ENCODE assay signal across 1 cellular context in the genomic region with DNA sequence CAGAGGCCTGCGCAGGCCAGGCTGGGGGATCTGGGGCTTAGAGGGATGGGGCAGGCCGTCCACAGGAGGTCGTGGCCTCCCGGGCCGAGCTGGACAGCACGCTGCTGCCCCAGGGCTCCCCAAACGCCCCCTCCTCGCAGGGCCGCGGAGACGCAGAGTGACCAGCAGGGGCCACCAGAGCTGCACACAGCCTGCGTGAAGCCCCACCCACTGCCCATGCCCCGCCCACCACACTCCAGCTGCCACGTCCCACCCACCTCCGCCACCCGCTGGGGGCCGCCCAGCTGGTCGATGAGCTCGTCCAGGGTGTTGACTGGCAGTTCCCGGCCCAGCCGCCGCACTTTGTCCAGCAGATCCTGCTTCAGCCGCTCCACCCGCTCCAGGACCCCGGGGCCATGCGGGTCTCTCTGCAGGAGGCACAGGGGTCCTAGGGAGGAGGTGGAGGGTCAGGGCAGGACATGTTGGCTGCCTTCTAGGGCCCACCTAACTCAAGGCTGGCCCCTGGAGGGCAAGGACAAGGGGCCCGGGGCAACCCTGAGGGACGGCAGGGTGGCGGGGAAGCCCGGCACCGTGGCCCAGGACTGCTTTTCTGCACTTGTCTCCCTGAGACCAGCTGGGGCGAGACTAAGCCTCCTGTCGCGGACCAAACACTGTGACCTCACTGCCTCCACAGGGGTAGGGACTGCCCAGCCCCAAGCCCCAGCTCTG.
TF ChIP-seq lines count a peak whose summit lies in the region.

No MANE protein-coding gene starts in this region.

TF ChIP-seq in HepG2, 621 proteins besides CTCF, POLR2A, EP300 and RAD21 (continued from another document and continues in another):
- TF ChIP-seq TOPORS (CRISPR knock-in tag; IDR thresholded peaks at IDR 0.05) (peak; percentile 60; the same call in 1 of the 2 replicates), TEAD3 (CRISPR knock-in tag; optimal IDR thresholded peaks at IDR 0.05; ENCODE audit: borderline replicate concordance) (peak; percentile 65), GABPB1 (CRISPR knock-in tag; IDR thresholded peaks at IDR 0.05) (peak; percentile 77), TCF7 (IDR thresholded peaks at IDR 0.05; ENCODE audit: low read depth) (no peak), THAP11 (CRISPR knock-in tag; IDR thresholded peaks at IDR 0.05) (peak; percentile 77), ZNF790 (CRISPR knock-in tag; IDR thresholded peaks at IDR 0.05; ENCODE audit: borderline replicate concordance) (no peak), NBN (conservative IDR thresholded peaks at IDR 0.05) (no peak), MTF1 (CRISPR knock-in tag; IDR thresholded peaks at IDR 0.05) (no peak), MAFG (CRISPR knock-in tag; IDR thresholded peaks at IDR 0.05) (no peak), RFX3 (CRISPR knock-in tag; IDR thresholded peaks at IDR 0.05) (no peak), ZNF251 (CRISPR knock-in tag; IDR thresholded peaks at IDR 0.05) (no peak), NR2F2 (IDR thresholded peaks at IDR 0.05; ENCODE audit: borderline replicate concordance, low read depth) (no peak), ZNF775 (CRISPR knock-in tag; IDR thresholded peaks at IDR 0.05; ENCODE audit: borderline replicate concordance) (no peak), ZBTB38 (CRISPR knock-in tag; IDR thresholded peaks at IDR 0.05) (peak; percentile 80), PRPF4 (IDR thresholded peaks at IDR 0.05; ENCODE audit: low read depth, low read length, poor library complexity, severe bottlenecking) (no peak), ZNF326 (CRISPR knock-in tag; IDR thresholded peaks at IDR 0.05; ENCODE audit: borderline replicate concordance) (no peak), NKX3-1 (CRISPR knock-in tag; IDR thresholded peaks at IDR 0.05) (no peak), THYN1 (CRISPR knock-in tag; IDR thresholded peaks at IDR 0.05; ENCODE audit: borderline replicate concordance, low read depth) (no peak), KLF12 (CRISPR knock-in tag; IDR thresholded peaks at IDR 0.05; ENCODE audit: borderline replicate concordance) (peak; percentile 57; the same call in 1 of the 2 replicates), ZNF331 (CRISPR knock-in tag; IDR thresholded peaks at IDR 0.05) (peak; percentile 68; the same call in 1 of the 2 replicates), GATAD2A (CRISPR knock-in tag; IDR thresholded peaks at IDR 0.05) (peak; percentile 70), MATR3 (CRISPR knock-in tag; IDR thresholded peaks at IDR 0.05) (no peak), MEIS1 (CRISPR knock-in tag; IDR thresholded peaks at IDR 0.05; ENCODE audit: borderline replicate concordance) (peak; percentile 93; the same call in 1 of the 2 replicates), ESRRA (CRISPR knock-in tag; IDR thresholded peaks at IDR 0.05; ENCODE audit: low read depth) (peak; percentile 72), ZNF552 (CRISPR knock-in tag; IDR thresholded peaks at IDR 0.05; ENCODE audit: borderline replicate concordance) (no peak), SKI (IDR thresholded peaks at IDR 0.05; ENCODE audit: partially characterized antibody) (no peak), ZNF484 (CRISPR knock-in tag; IDR thresholded peaks at IDR 0.05; ENCODE audit: borderline replicate concordance, low read depth) (no peak)
- TF ChIP-seq, protein P1, sequence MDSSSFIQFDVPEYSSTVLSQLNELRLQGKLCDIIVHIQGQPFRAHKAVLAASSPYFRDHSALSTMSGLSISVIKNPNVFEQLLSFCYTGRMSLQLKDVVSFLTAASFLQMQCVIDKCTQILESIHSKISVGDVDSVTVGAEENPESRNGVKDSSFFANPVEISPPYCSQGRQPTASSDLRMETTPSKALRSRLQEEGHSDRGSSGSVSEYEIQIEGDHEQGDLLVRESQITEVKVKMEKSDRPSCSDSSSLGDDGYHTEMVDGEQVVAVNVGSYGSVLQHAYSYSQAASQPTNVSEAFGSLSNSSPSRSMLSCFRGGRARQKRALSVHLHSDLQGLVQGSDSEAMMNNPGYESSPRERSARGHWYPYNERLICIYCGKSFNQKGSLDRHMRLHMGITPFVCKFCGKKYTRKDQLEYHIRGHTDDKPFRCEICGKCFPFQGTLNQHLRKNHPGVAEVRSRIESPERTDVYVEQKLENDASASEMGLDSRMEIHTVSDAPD (CRISPR knock-in tag; IDR thresholded peaks at IDR 0.05): no peak
- TF ChIP-seq, protein P2, sequence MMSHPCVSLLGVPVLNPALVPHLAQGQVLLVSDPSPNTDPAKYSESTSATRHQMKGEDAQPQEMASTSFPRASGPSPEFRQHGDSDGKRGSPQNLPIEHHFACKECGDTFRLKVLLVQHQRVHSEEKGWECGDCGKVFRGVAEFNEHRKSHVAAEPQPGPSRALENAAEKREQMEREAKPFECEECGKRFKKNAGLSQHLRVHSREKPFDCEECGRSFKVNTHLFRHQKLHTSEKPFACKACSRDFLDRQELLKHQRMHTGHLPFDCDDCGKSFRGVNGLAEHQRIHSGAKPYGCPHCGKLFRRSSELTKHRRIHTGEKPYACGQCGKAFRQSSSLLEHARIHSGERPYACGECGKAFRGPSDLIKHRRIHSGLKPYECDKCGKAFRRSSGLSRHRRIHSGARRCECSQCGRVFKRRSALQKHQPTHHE (CRISPR knock-in tag; IDR thresholded peaks at IDR 0.05; ENCODE audit: borderline replicate concordance): no peak
- TF ChIP-seq, protein P3, sequence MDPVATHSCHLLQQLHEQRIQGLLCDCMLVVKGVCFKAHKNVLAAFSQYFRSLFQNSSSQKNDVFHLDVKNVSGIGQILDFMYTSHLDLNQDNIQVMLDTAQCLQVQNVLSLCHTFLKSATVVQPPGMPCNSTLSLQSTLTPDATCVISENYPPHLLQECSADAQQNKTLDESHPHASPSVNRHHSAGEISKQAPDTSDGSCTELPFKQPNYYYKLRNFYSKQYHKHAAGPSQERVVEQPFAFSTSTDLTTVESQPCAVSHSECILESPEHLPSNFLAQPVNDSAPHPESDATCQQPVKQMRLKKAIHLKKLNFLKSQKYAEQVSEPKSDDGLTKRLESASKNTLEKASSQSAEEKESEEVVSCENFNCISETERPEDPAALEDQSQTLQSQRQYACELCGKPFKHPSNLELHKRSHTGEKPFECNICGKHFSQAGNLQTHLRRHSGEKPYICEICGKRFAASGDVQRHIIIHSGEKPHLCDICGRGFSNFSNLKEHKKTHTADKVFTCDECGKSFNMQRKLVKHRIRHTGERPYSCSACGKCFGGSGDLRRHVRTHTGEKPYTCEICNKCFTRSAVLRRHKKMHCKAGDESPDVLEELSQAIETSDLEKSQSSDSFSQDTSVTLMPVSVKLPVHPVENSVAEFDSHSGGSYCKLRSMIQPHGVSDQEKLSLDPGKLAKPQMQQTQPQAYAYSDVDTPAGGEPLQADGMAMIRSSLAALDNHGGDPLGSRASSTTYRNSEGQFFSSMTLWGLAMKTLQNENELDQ (CRISPR knock-in tag; IDR thresholded peaks at IDR 0.05; ENCODE audit: borderline replicate concordance): no peak
- TF ChIP-seq, protein P4, sequence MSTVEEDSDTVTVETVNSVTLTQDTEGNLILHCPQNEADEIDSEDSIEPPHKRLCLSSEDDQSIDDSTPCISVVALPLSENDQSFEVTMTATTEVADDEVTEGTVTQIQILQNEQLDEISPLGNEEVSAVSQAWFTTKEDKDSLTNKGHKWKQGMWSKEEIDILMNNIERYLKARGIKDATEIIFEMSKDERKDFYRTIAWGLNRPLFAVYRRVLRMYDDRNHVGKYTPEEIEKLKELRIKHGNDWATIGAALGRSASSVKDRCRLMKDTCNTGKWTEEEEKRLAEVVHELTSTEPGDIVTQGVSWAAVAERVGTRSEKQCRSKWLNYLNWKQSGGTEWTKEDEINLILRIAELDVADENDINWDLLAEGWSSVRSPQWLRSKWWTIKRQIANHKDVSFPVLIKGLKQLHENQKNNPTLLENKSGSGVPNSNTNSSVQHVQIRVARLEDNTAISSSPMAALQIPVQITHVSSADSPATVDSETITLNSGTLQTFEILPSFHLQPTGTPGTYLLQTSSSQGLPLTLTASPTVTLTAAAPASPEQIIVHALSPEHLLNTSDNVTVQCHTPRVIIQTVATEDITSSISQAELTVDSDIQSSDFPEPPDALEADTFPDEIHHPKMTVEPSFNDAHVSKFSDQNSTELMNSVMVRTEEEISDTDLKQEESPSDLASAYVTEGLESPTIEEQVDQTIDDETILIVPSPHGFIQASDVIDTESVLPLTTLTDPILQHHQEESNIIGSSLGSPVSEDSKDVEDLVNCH (CRISPR knock-in tag; IDR thresholded peaks at IDR 0.05): no peak
- TF ChIP-seq, protein P5, sequence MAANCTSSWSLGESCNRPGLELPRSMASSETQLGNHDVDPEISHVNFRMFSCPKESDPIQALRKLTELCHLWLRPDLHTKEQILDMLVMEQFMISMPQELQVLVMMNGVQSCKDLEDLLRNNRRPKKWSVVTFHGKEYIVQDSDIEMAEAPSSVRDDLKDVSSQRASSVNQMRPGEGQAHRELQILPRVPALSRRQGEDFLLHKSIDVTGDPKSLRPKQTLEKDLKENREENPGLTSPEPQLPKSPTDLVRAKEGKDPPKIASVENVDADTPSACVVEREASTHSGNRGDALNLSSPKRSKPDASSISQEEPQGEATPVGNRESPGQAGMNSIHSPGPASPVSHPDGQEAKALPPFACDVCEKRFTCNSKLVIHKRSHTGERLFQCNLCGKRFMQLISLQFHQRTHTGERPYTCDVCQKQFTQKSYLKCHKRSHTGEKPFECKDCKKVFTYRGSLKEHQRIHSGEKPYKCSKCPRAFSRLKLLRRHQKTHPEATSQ (CRISPR knock-in tag; IDR thresholded peaks at IDR 0.05; ENCODE audit: borderline replicate concordance): no peak
- TF ChIP-seq, protein P6, sequence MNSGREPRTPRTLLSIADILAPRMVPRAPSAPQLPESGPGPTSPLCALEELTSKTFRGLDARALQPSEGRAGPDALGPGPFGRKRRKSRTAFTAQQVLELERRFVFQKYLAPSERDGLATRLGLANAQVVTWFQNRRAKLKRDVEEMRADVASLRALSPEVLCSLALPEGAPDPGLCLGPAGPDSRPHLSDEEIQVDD (CRISPR knock-in tag; IDR thresholded peaks at IDR 0.05; ENCODE audit: borderline replicate concordance): no peak
- TF ChIP-seq, protein P7, sequence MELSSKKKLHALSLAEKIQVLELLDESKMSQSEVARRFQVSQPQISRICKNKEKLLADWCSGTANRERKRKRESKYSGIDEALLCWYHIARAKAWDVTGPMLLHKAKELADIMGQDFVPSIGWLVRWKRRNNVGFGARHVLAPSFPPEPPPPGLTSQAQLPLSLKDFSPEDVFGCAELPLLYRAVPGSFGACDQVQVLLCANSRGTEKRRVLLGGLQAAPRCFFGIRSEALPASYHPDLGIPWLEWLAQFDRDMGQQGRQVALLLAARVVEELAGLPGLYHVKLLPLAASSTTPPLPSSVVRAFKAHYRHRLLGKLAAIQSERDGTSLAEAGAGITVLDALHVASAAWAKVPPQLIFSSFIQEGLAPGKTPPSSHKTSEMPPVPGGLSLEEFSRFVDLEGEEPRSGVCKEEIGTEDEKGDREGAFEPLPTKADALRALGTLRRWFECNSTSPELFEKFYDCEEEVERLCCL (CRISPR knock-in tag; IDR thresholded peaks at IDR 0.05; ENCODE audit: borderline replicate concordance): no peak
- TF ChIP-seq, protein P8, sequence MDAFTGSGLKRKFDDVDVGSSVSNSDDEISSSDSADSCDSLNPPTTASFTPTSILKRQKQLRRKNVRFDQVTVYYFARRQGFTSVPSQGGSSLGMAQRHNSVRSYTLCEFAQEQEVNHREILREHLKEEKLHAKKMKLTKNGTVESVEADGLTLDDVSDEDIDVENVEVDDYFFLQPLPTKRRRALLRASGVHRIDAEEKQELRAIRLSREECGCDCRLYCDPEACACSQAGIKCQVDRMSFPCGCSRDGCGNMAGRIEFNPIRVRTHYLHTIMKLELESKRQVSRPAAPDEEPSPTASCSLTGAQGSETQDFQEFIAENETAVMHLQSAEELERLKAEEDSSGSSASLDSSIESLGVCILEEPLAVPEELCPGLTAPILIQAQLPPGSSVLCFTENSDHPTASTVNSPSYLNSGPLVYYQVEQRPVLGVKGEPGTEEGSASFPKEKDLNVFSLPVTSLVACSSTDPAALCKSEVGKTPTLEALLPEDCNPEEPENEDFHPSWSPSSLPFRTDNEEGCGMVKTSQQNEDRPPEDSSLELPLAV (CRISPR knock-in tag; conservative IDR thresholded peaks at IDR 0.05; ENCODE audit: low read depth): no peak
- TF ChIP-seq, protein P9, sequence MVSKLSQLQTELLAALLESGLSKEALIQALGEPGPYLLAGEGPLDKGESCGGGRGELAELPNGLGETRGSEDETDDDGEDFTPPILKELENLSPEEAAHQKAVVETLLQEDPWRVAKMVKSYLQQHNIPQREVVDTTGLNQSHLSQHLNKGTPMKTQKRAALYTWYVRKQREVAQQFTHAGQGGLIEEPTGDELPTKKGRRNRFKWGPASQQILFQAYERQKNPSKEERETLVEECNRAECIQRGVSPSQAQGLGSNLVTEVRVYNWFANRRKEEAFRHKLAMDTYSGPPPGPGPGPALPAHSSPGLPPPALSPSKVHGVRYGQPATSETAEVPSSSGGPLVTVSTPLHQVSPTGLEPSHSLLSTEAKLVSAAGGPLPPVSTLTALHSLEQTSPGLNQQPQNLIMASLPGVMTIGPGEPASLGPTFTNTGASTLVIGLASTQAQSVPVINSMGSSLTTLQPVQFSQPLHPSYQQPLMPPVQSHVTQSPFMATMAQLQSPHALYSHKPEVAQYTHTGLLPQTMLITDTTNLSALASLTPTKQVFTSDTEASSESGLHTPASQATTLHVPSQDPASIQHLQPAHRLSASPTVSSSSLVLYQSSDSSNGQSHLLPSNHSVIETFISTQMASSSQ (IDR thresholded peaks at IDR 0.05; ENCODE audit: low read depth): no peak
- TF ChIP-seq, protein P9 (CRISPR knock-in tag; IDR thresholded peaks at IDR 0.05; ENCODE audit: borderline replicate concordance): 0 out of 2 replicates have a peak, but pooled peaks have one; percentile 60
- TF ChIP-seq, protein P10, sequence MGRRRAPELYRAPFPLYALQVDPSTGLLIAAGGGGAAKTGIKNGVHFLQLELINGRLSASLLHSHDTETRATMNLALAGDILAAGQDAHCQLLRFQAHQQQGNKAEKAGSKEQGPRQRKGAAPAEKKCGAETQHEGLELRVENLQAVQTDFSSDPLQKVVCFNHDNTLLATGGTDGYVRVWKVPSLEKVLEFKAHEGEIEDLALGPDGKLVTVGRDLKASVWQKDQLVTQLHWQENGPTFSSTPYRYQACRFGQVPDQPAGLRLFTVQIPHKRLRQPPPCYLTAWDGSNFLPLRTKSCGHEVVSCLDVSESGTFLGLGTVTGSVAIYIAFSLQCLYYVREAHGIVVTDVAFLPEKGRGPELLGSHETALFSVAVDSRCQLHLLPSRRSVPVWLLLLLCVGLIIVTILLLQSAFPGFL (CRISPR knock-in tag; IDR thresholded peaks at IDR 0.05): no peak
- TF ChIP-seq, protein P11, sequence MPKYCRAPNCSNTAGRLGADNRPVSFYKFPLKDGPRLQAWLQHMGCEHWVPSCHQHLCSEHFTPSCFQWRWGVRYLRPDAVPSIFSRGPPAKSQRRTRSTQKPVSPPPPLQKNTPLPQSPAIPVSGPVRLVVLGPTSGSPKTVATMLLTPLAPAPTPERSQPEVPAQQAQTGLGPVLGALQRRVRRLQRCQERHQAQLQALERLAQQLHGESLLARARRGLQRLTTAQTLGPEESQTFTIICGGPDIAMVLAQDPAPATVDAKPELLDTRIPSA (CRISPR knock-in tag; IDR thresholded peaks at IDR 0.05; ENCODE audit: borderline replicate concordance): no peak
